In genomic region chr6:100202417-100203194, GRCh38 we compare ENCODE assay signal across 11 cellular contexts.
DNase-seq lines count a peak whose midpoint lies in the region; ATAC-seq and TF ChIP-seq lines count a peak whose summit lies in the region.
"Had no signal": no experiment of that assay in that cellular context is flagged by ENCODE, and none has a peak within 500 bp of the region (broad histone marks: within the 10 kb centered on the region; RNA-seq: fewer than 3 reads in every experiment).

No MANE protein-coding gene starts in this region.

- no peak overlapping the region for H4K8ac ChIP-seq in trophoblast cell (ENCODE audit: low read depth, low read length)

- no peak overlapping the region for H2AFZ ChIP-seq in trophoblast cell (ENCODE audit: insufficient read depth, low read length, poor library complexity)

- no peak overlapping the region for H2BK5ac ChIP-seq in trophoblast cell (ENCODE audit: low read depth, low read length, poor library complexity)

- DNase-seq in EL (peak; percentile 98), NCI-H460 (ENCODE audit: extremely low read depth, low read depth) (peak; percentile 43), choroid plexus epithelial cell (ENCODE audit: low read depth) (peak; percentile 95), trophoblast cell (peak; percentile 50 to 90), NCI-H345 (lab: John Stamatoyannopoulos, UW) (no peak), amygdala (lab: John Stamatoyannopoulos, UW) (no peak), NCI-H1092 treated with DMSO at 0.1 percent for 48 hours (lab: John Stamatoyannopoulos, UW) (no peak)
- DNase-seq: midbrain, NCI-H2081 treated with DMSO at 0.1 percent for 48 hours, transverse colon had no signal

- no peak overlapping the region for H3K9ac ChIP-seq in trophoblast cell (ENCODE audit: low read length)

- no peaks in the 10 kb centered on the region for H3K27me3 ChIP-seq in trophoblast cell (ENCODE audit: insufficient read depth, low read length)
- H3K27me3 ChIP-seq: transverse colon had no signal

- no CpG with 5 or more reads among the region's 2 CpGs for WGBS in trophoblast cell (ENCODE audit: extremely low coverage, insufficient coverage, insufficient read length)

- no peaks in the 10 kb centered on the region for H3K79me2 ChIP-seq in trophoblast cell (ENCODE audit: control insufficient read depth, insufficient read depth, low read length, poor library complexity)

- H3K79me1 ChIP-seq in trophoblast cell (ENCODE audit: low read length) = peaks cover 2% of the 10 kb centered on the region

- H3K23ac ChIP-seq in trophoblast cell (ENCODE audit: low read length) = no peak overlapping the region

- H2BK120ac ChIP-seq in trophoblast cell (ENCODE audit: insufficient read depth, low read length, poor library complexity) = no peak overlapping the region

- no peak overlapping the region for H3K14ac ChIP-seq in trophoblast cell (ENCODE audit: low read length)

- H2BK12ac ChIP-seq in trophoblast cell (ENCODE audit: low read length) = no peak overlapping the region

- H3K4me2 ChIP-seq in trophoblast cell (ENCODE audit: low read length) = no peak overlapping the region

- H3K4me1 ChIP-seq in trophoblast cell (ENCODE audit: control insufficient read depth in 1 of 2, insufficient read depth in 2 of 2, low read length in 2 of 2) = peaks cover 0 to 2% of the 10 kb centered on the region in 2 experiments
- H3K4me1 ChIP-seq: transverse colon had no signal

- no peaks in the 10 kb centered on the region for H3K9me3 ChIP-seq in trophoblast cell (ENCODE audit: insufficient read depth, low read depth, low read length)
- H3K9me3 ChIP-seq: transverse colon had no signal

- no peaks in the 10 kb centered on the region for H3K36me3 ChIP-seq in trophoblast cell (ENCODE audit: control insufficient read depth in 1 of 2, insufficient read depth in 2 of 2, low read length in 2 of 2)
- H3K36me3 ChIP-seq: transverse colon had no signal

- H3K27ac ChIP-seq in trophoblast cell (ENCODE audit: low read depth, low read length) = no peak overlapping the region
- H3K27ac ChIP-seq: transverse colon had no signal

- H2AK5ac ChIP-seq in trophoblast cell (ENCODE audit: low read length) = no peak overlapping the region

- H3K4me3 ChIP-seq in choroid plexus epithelial cell (ENCODE audit: low read depth, low read length) (no peak overlapping the region), trophoblast cell (ENCODE audit: low read depth, low read length) (no peak overlapping the region)
- H3K4me3 ChIP-seq: transverse colon had no signal

- no peak overlapping the region for H4K91ac ChIP-seq in trophoblast cell (ENCODE audit: low read depth, low read length)

- no peak overlapping the region for H4K12ac ChIP-seq in trophoblast cell (ENCODE audit: low read depth, low read length)

- H3K18ac ChIP-seq in trophoblast cell (ENCODE audit: low read length) = no peak overlapping the region

- H3K4ac ChIP-seq in trophoblast cell (ENCODE audit: low read depth, low read length) = no peak overlapping the region

- no peak for ATAC-seq in GM18909 (IDR thresholded peaks at IDR 0.05; ENCODE audit: poor library complexity, unreplicated experiment)

- TF ChIP-seq CTCF in choroid plexus epithelial cell (conservative IDR thresholded peaks at IDR 0.05; ENCODE audit: low read depth, low read length) = no peak

Comparison
In these comparisons a context has a peak if more than half of its experiments do, and no peak if none do; other contexts are left out.
1. DNase-seq: peak in EL (single experiment), NCI-H460 (single experiment), choroid plexus epithelial cell (single experiment) and trophoblast cell (2 of 2); none in NCI-H345 (single experiment), amygdala (0 of 56) and NCI-H1092 treated with DMSO at 0.1 percent for 48 hours (single experiment).